ENCODE assay signal across 29 cellular contexts in genomic region chr11:75589933-75590332, GRCh38. TPM values are rescaled to one million over a fixed set of nuclear protein-coding genes. Genes with fewer than 3 reads are reported as not detected.
DNase-seq lines count a peak whose midpoint lies in the region; ATAC-seq, FAIRE-seq and TF ChIP-seq lines count a peak whose summit lies in the region.
"Had no signal": no experiment of that assay in that cellular context is flagged by ENCODE, and none has a peak within 500 bp of the region (broad histone marks: within the 10 kb centered on the region; RNA-seq: fewer than 3 reads in every experiment).

No MANE protein-coding gene starts in this region.

- H3K9me1 ChIP-seq in K562 (ENCODE audit: control insufficient read depth, insufficient read depth, low read length), result no peaks in the 10 kb centered on the region

- intact Hi-C loops in K562 (cut with micrococcal nuclease) (loop anchor here (5.0 kb wide), 1 partner anchor 43 kb away; no protein-coding TSS in a partner anchor), right cardiac atrium (cut with DNase I) (no loop called here)

- H3K9ac ChIP-seq in K562 (ENCODE audit: insufficient read depth in 1 of 2, low read depth in 2 of 2, low read length in 2 of 2), result peak overlapping the region; percentile 57 to 66; a peak in 3 of 4 replicates

- in situ Hi-C loops in K562 (cut with MboI), result no loop called here

- WGBS in K562 (ENCODE audit: insufficient coverage, low coverage, missing lambda C conversion rate), result 0% methylated on average over 2 of the region's 2 CpGs
- 34% methylated on average over 2 of the region's 2 CpGs for WGBS in right cardiac atrium

- ATAC-seq in K562 (peak; percentile 95), right cardiac atrium (peak; percentile 66 to 83)
- ATAC-seq: activated T-cell treated with anti-CD3 and anti-CD28 coated beads, Interleukin-2, amount 50 U/mL, for 72 hours; effector memory CD8-positive, alpha-beta T cell; GM12878; pancreas had no signal

- POLR2A ChIA-PET in CD8-positive, alpha-beta memory T cell (lab: Charles Lee), result no interaction called here
- POLR2A ChIA-PET in K562 (lab: Yijun Ruan, JAX), result interaction anchor here (0.6 to 1.5 kb wide), 12 partner anchors 10 to 133 kb away, joined by 3 to 8 read pairs (median 4); partner anchors contain the start of gene SERPINH1

- peak overlapping the region; percentile 56 for H3K4me2 ChIP-seq in K562 (ENCODE audit: insufficient read depth, low read length)

- H2AFZ ChIP-seq in K562 (ENCODE audit: low read depth, low read length), result peak overlapping the region; percentile 84

- H3K9me3 Mint-ChIP-seq in CD8-positive, alpha-beta memory T cell, result no peaks in the 10 kb centered on the region
- H3K9me3 Mint-ChIP-seq: activated T-cell treated with anti-CD3 and anti-CD28 coated beads, Interleukin-2, amount 50 U/mL, for 72 hours; CD4-positive, alpha-beta T cell; central memory CD8-positive, alpha-beta T cell; effector memory CD8-positive, alpha-beta T cell; stimulated activated naive CD8-positive, alpha-beta T cell treated with anti-CD3 and anti-CD28 coated beads, Interleukin-15, Interleukin-2, amounts not matched to agents 100 ng/mL and 50 ng/mL, for 24 hours had no signal

- FAIRE-seq in K562 (lab: Jason Lieb, UNC), result peak; percentile 99
- FAIRE-seq: GM12878, H54, pancreas had no signal

- CTCF ChIA-PET in CD8-positive, alpha-beta memory T cell (lab: Charles Lee), result no interaction called here
- CTCF ChIA-PET in K562 (lab: Yijun Ruan, JAX; ENCODE audit: low intra/inter-chr PET ratio), result no interaction called here

- H3K9me3 ChIP-seq in CD8-positive, alpha-beta memory T cell (ENCODE audit: low read length), result no peaks in the 10 kb centered on the region
- H3K9me3 ChIP-seq in K562 (replicated peaks; ENCODE audit: control insufficient read depth, insufficient read depth, low read depth, low read length) (no peaks in the 10 kb centered on the region), right cardiac atrium (ENCODE audit: control insufficient read depth, low read length) (no peaks in the 10 kb centered on the region)
- H3K9me3 ChIP-seq: pancreas, SJCRH30, testis, vagina had no signal

- TF ChIP-seq RAD21 in K562 (CRISPR knock-in tag; conservative IDR thresholded peaks at IDR 0.05 in 1 of 2, IDR thresholded peaks at IDR 0.05 in 1 of 2), result no peak

- no peak overlapping the region for H3K4me3 ChIP-seq in CD8-positive, alpha-beta memory T cell (ENCODE audit: low read length)
- no peak overlapping the region for H3K4me3 ChIP-seq in K562
- H3K4me3 ChIP-seq in right cardiac atrium (ENCODE audit: low read length), result no peak overlapping the region
- no peak overlapping the region for H3K4me3 ChIP-seq in H7 (ENCODE audit: insufficient read depth, low read depth, low read length)
- H3K4me3 ChIP-seq: GM12878, lung, pancreas, SJCRH30, skin epidermis, testis, vagina had no signal

- peaks cover 0 to 4% of the 10 kb centered on the region in 2 donors for H3K27me3 Mint-ChIP-seq in CD8-positive, alpha-beta memory T cell
- H3K27me3 Mint-ChIP-seq: CD4-positive, alpha-beta T cell; central memory CD8-positive, alpha-beta T cell; stimulated activated naive CD8-positive, alpha-beta T cell treated with anti-CD3 and anti-CD28 coated beads, Interleukin-15, Interleukin-2, amounts not matched to agents 100 ng/mL and 50 ng/mL, for 24 hours had no signal

- H3K27me3 ChIP-seq in CD8-positive, alpha-beta memory T cell (ENCODE audit: insufficient read depth, low read length, poor library complexity, severe bottlenecking), result no peaks in the 10 kb centered on the region
- H3K27me3 ChIP-seq in K562 (ENCODE audit: control insufficient read depth in 2 of 2, insufficient read depth in 2 of 2, low read length in 2 of 2), result no peaks in the 10 kb centered on the region
- H3K27me3 ChIP-seq in right cardiac atrium (ENCODE audit: control insufficient read depth, insufficient read depth), result no peaks in the 10 kb centered on the region
- H3K27me3 ChIP-seq in H7 (ENCODE audit: control insufficient read depth, insufficient read depth, low read length), result no peaks in the 10 kb centered on the region; the same call in 1 of the 2 replicates
- H3K27me3 ChIP-seq: pancreas, SJCRH30, testis, vagina had no signal

- TF ChIP-seq EP300 in K562 (IDR thresholded peaks at IDR 0.05; ENCODE audit: low read length), result peak; percentile 95

- H3K4me3 Mint-ChIP-seq in CD8-positive, alpha-beta memory T cell, result no peak overlapping the region
- H3K4me3 Mint-ChIP-seq: activated T-cell treated with anti-CD3 and anti-CD28 coated beads, Interleukin-2, amount 50 U/mL, for 72 hours; CD4-positive, alpha-beta T cell; central memory CD8-positive, alpha-beta T cell; effector memory CD8-positive, alpha-beta T cell; stimulated activated naive CD8-positive, alpha-beta T cell treated with anti-CD3 and anti-CD28 coated beads, Interleukin-15, Interleukin-2, amounts not matched to agents 100 ng/mL and 50 ng/mL, for 24 hours had no signal

- TF ChIP-seq CTCF in K562 (IDR thresholded peaks at IDR 0.05 in 2 of 3, conservative IDR thresholded peaks at IDR 0.05 in 1 of 3; ENCODE audit: insufficient read depth in 2 of 3, low read depth in 1 of 3, low read length in 3 of 3), result no peak

- DNase-seq in CD8-positive, alpha-beta memory T cell, result no peak
- DNase-seq in DMS79 treated with DMSO at 0.1 percent for 48 hours (lab: John Stamatoyannopoulos, UW), result peak; percentile 76
- peak; percentile 95 to 96 (median 95) for DNase-seq in K562 (ENCODE audit: extremely low read depth in 1 of 4, low spot score in 3 of 4)
- peak in 1 of 3 donors; percentile 76 for DNase-seq in right cardiac atrium
- no peak for DNase-seq in activated CD4-positive, alpha-beta T cell treated with anti-CD3 and anti-CD28 coated beads for 4 hours
- no peak for DNase-seq in stimulated activated CD8-positive, alpha-beta memory T cell treated with anti-CD3 and anti-CD28 coated beads, Interleukin-4, amount 100 ng/mL, for 48 hours
- no peak for DNase-seq in stimulated activated CD4-positive, alpha-beta T cell treated with anti-CD3 and anti-CD28 coated beads, Interleukin-4, amount 100 ng/mL, for 4 hours
- DNase-seq in H7, result no peak
- DNase-seq: activated CD4-positive, alpha-beta T cell treated with anti-CD3 and anti-CD28 coated beads, Interleukin-2, amount 50 U/mL, for 48 hours; activated naive CD4-positive, alpha-beta T cell treated with Interleukin-2 at 50 U/mL for 16 hours; activated T-cell treated with anti-CD3 and anti-CD28 coated beads, Interleukin-2, amount 50 U/mL, for 72 hours; CD4-positive, alpha-beta T cell; effector memory CD8-positive, alpha-beta T cell; head of caudate nucleus; Karpas-422; kidney glomerular epithelial cell; NCI-H1436; NCI-H226; NCI-H748 treated with DMSO at 0.1 percent for 48 hours; pancreas; SJCRH30; testis had no signal

- H3K79me2 ChIP-seq in K562 (ENCODE audit: control insufficient read depth, insufficient read depth, low read length), result no peaks in the 10 kb centered on the region

- H4K20me1 ChIP-seq in K562 (replicated peaks; ENCODE audit: control insufficient read depth, insufficient read depth, low read length), result no peaks in the 10 kb centered on the region

- no peaks in the 10 kb centered on the region for H3K36me3 ChIP-seq in CD8-positive, alpha-beta memory T cell (ENCODE audit: insufficient read depth, low read length)
- H3K36me3 ChIP-seq in K562 (ENCODE audit: control insufficient read depth, insufficient read depth, low read length) (no peaks in the 10 kb centered on the region), H7 (replicated peaks; ENCODE audit: control insufficient read depth, insufficient read depth, low read length) (no peaks in the 10 kb centered on the region)
- H3K36me3 ChIP-seq: pancreas, SJCRH30, vagina had no signal

- H3K4me1 Mint-ChIP-seq in CD8-positive, alpha-beta memory T cell, result peaks cover 12 to 16% (median 15%) of the 10 kb centered on the region in 3 donors

- H3K36me3 Mint-ChIP-seq in CD8-positive, alpha-beta memory T cell, result no peaks in the 10 kb centered on the region

- peak overlapping the region in 1 of 8 donors; percentile 2 for H3K27ac Mint-ChIP-seq in CD8-positive, alpha-beta memory T cell
- H3K27ac Mint-ChIP-seq: activated T-cell treated with anti-CD3 and anti-CD28 coated beads, Interleukin-2, amount 50 U/mL, for 72 hours; CD4-positive, alpha-beta T cell; effector memory CD8-positive, alpha-beta T cell; stimulated activated naive CD8-positive, alpha-beta T cell treated with anti-CD3 and anti-CD28 coated beads, Interleukin-15, Interleukin-2, amounts not matched to agents 100 ng/mL and 50 ng/mL, for 24 hours had no signal

- peak overlapping the region; percentile 33 for H3K27ac ChIP-seq in CD8-positive, alpha-beta memory T cell (ENCODE audit: low read depth, low read length)
- H3K27ac ChIP-seq in K562 (ENCODE audit: extremely low read depth, low read depth, low read length) (peak overlapping the region; percentile 79), right cardiac atrium (ENCODE audit: low read length) (no peak overlapping the region)
- H3K27ac ChIP-seq: pancreas, SJCRH30, skin epidermis, testis, vagina had no signal

- no TSS peak for BruUV-seq in K562 (replicated peaks; lab: Mats Ljungman, UMichigan)

- peaks cover 6% of the 10 kb centered on the region for H3K4me1 ChIP-seq in CD8-positive, alpha-beta memory T cell (ENCODE audit: insufficient read depth, low read length)
- H3K4me1 ChIP-seq in K562 (replicated peaks in 1 of 2; ENCODE audit: control insufficient read depth in 2 of 2, insufficient read depth in 2 of 2, low read length in 2 of 2) (peaks cover 42 to 46% of the 10 kb centered on the region in 2 experiments; a peak in 4 of 5 replicates), right cardiac atrium (ENCODE audit: control insufficient read depth, insufficient read depth, low read length) (no peaks in the 10 kb centered on the region)
- H3K4me1 ChIP-seq: vagina had no signal

- TF ChIP-seq POLR2A in K562 (conservative IDR thresholded peaks at IDR 0.05), result no peak; the same call in 1 of the 2 replicates

RNA-seq across cellular contexts. Expression of gene SERPINH1, which starts 27.9 kb away (rescaled TPM):
- 10 to 100 TPM; 20.7 to 21.1 TPM for total RNA-seq in CD8-positive, alpha-beta memory T cell
- polyA plus RNA-seq in CD8-positive, alpha-beta memory T cell, result 8.4 TPM
- total RNA-seq in K562 (2011; cell fraction: chromatin; rRNA removed; ENCODE audit: low replicate concordance), result 53.1 and 136 TPM in 2 replicates
- total RNA-seq in K562 (2011; cell fraction: nucleolus; rRNA removed), result 186 and 237 TPM in 2 replicates
- total RNA-seq in K562 (2011; cell fraction: nucleoplasm; rRNA removed), result 128 and 144 TPM in 2 replicates
- total RNA-seq in K562 (2014; rRNA removed) (67.9 and 85.8 TPM in 2 replicates), K562 (2014; rRNA removed; fragmentation: Illumina TruSeq; extraction: Trizol) (30.3 and 44.1 TPM in 2 replicates), K562 (2015; rRNA removed; fragmentation: Illumina TruSeq; extraction: Trizol) (78.5 and 87.1 TPM in 2 replicates), K562 (2021) (106 and 115 TPM in 2 replicates), right cardiac atrium (100 to 1,000 TPM in 1 of 4 donors, 10 to 100 TPM in 3; 50.5 to 109 (median 72.7) TPM)
- polyA plus RNA-seq in K562 (2011; rRNA removed) (45.5 and 123 TPM in 2 replicates), K562 (2014; fragmentation: Illumina TruSeq; extraction: Trizol) (95.0 and 102 TPM in 2 replicates), K562 (2014; fragmentation: Nextera tagmentation; extraction: Ambion mirVana) (1 to 10 TPM; 2.8 to 6.8 TPM), K562 (2014; rRNA removed) (67.8 and 77.9 TPM in 2 replicates), right cardiac atrium (53.2 TPM)
- polyA plus RNA-seq in K562 (2011; cell fraction: cytosol; rRNA removed), result 84.3 and 156 TPM in 2 replicates
- 79.5 and 81.7 TPM in 2 replicates for polyA plus RNA-seq in K562 (2011; cell fraction: nucleus; rRNA removed)
- 148 and 286 TPM in 2 replicates for polyA plus RNA-seq in K562 (2012)
- 24.5 and 38.2 TPM in 2 replicates for polyA minus RNA-seq in K562 (2011; rRNA and poly(A)+ RNA removed)
- polyA minus RNA-seq in K562 (2011; cell fraction: cytosol; rRNA and poly(A)+ RNA removed), result 53.3 and 105 TPM in 2 replicates
- 27.3 and 51.1 TPM in 2 replicates for polyA minus RNA-seq in K562 (2011; cell fraction: nucleus; rRNA and poly(A)+ RNA removed)
- 540 and 638 TPM in 2 replicates for total RNA-seq in H7 (2014; rRNA removed; shearing (Covaris generic))

Comparison
In these comparisons a context has a peak if more than half of its experiments do, and no peak if none do; other contexts are left out.
1. DNase-seq: peak in DMS79 treated with DMSO at 0.1 percent for 48 hours (single experiment) and K562 (4 of 4); none in CD8-positive, alpha-beta memory T cell (0 of 5), activated CD4-positive, alpha-beta T cell treated with anti-CD3 and anti-CD28 coated beads for 4 hours (0 of 2), stimulated activated CD8-positive, alpha-beta memory T cell treated with anti-CD3 and anti-CD28 coated beads, Interleukin-4, amount 100 ng/mL, for 48 hours (single experiment), stimulated activated CD4-positive, alpha-beta T cell treated with anti-CD3 and anti-CD28 coated beads, Interleukin-4, amount 100 ng/mL, for 4 hours (0 of 2) and H7 (single experiment).